ENCODE assay signal across 1 cellular context in the genomic region with DNA sequence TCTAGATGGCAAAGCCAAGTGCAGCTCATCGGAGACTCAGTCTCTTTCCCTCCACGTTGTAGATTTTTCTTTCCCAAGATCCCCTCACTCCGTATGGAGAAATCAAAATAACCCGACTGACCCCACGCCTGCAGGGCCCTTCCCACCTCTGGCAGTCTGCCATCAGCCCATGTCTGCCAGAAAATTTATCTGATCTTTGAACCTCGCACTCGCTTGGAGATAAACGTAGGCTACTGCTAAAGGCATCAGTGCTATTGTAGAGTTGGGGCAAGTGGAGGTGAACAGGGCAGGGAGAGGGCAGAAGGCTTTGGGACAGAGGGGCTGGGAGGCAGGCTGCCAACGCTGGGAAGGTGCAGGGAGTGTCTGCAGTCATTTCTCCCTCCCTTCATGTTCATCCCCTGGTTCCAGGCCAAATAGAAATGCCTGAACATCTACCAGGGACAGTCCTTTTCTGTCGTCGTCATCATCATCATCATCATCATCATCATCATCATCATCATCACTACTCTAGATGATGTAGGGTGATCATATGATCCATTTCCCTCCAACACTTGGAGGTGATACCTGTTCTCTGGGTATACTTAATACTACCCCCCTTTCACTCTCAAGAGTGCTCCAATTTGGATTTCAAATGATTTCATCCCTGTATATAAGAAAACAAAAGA.
TF ChIP-seq lines count a peak whose summit lies in the region.

No MANE protein-coding gene starts in this region.

TF ChIP-seq in HepG2, 621 proteins besides CTCF, POLR2A, EP300 and RAD21 (continued from another document and continues in another):
- TF ChIP-seq ZNF281 (CRISPR knock-in tag; IDR thresholded peaks at IDR 0.05; ENCODE audit: borderline replicate concordance): peak; percentile 12; the same call in 1 of the 2 replicates
- TF ChIP-seq ARNT (IDR thresholded peaks at IDR 0.05): no peak
- TF ChIP-seq ZNF282 (IDR thresholded peaks at IDR 0.05; ENCODE audit: partially characterized antibody): no peak
- no peak for TF ChIP-seq ZNF460 (CRISPR knock-in tag; IDR thresholded peaks at IDR 0.05; ENCODE audit: borderline replicate concordance)
- no peak for TF ChIP-seq ZNF496 (CRISPR knock-in tag; IDR thresholded peaks at IDR 0.05; ENCODE audit: insufficient replicate concordance)
- TF ChIP-seq RFX5 (IDR thresholded peaks at IDR 0.05; ENCODE audit: low read depth, low read length): no peak
- no peak for TF ChIP-seq ZNF468 (CRISPR knock-in tag; IDR thresholded peaks at IDR 0.05)
- TF ChIP-seq HDAC2 (CRISPR knock-in tag; IDR thresholded peaks at IDR 0.05): no peak
- peak; percentile 64 for TF ChIP-seq SP5 (CRISPR knock-in tag; IDR thresholded peaks at IDR 0.05; ENCODE audit: borderline replicate concordance, low read depth)
- TF ChIP-seq ZNF891 (CRISPR knock-in tag; IDR thresholded peaks at IDR 0.05): no peak
- no peak for TF ChIP-seq LCORL (IDR thresholded peaks at IDR 0.05)
- peak; percentile 60; the same call in 1 of the 2 replicates for TF ChIP-seq LCORL (CRISPR knock-in tag; IDR thresholded peaks at IDR 0.05)
- 0 out of 2 replicates have a peak, but pooled peaks have one; percentile 10 for TF ChIP-seq CEBPG (CRISPR knock-in tag; IDR thresholded peaks at IDR 0.05)
- TF ChIP-seq PHF8 (CRISPR knock-in tag; IDR thresholded peaks at IDR 0.05): no peak
- TF ChIP-seq ZNF501 (CRISPR knock-in tag; IDR thresholded peaks at IDR 0.05): peak; percentile 53; the same call in 1 of the 2 replicates
- no peak for TF ChIP-seq SALL2 (CRISPR knock-in tag; IDR thresholded peaks at IDR 0.05)
- peak; percentile 61; the same call in 1 of the 2 replicates for TF ChIP-seq PAXIP1 (CRISPR knock-in tag; conservative IDR thresholded peaks at IDR 0.05)
- TF ChIP-seq KAT8 (CRISPR knock-in tag; IDR thresholded peaks at IDR 0.05): no peak
- no peak for TF ChIP-seq ZNF790 (CRISPR knock-in tag; IDR thresholded peaks at IDR 0.05; ENCODE audit: borderline replicate concordance)
- TF ChIP-seq ZNF720 (CRISPR knock-in tag; IDR thresholded peaks at IDR 0.05): no peak
- TF ChIP-seq, protein P1, sequence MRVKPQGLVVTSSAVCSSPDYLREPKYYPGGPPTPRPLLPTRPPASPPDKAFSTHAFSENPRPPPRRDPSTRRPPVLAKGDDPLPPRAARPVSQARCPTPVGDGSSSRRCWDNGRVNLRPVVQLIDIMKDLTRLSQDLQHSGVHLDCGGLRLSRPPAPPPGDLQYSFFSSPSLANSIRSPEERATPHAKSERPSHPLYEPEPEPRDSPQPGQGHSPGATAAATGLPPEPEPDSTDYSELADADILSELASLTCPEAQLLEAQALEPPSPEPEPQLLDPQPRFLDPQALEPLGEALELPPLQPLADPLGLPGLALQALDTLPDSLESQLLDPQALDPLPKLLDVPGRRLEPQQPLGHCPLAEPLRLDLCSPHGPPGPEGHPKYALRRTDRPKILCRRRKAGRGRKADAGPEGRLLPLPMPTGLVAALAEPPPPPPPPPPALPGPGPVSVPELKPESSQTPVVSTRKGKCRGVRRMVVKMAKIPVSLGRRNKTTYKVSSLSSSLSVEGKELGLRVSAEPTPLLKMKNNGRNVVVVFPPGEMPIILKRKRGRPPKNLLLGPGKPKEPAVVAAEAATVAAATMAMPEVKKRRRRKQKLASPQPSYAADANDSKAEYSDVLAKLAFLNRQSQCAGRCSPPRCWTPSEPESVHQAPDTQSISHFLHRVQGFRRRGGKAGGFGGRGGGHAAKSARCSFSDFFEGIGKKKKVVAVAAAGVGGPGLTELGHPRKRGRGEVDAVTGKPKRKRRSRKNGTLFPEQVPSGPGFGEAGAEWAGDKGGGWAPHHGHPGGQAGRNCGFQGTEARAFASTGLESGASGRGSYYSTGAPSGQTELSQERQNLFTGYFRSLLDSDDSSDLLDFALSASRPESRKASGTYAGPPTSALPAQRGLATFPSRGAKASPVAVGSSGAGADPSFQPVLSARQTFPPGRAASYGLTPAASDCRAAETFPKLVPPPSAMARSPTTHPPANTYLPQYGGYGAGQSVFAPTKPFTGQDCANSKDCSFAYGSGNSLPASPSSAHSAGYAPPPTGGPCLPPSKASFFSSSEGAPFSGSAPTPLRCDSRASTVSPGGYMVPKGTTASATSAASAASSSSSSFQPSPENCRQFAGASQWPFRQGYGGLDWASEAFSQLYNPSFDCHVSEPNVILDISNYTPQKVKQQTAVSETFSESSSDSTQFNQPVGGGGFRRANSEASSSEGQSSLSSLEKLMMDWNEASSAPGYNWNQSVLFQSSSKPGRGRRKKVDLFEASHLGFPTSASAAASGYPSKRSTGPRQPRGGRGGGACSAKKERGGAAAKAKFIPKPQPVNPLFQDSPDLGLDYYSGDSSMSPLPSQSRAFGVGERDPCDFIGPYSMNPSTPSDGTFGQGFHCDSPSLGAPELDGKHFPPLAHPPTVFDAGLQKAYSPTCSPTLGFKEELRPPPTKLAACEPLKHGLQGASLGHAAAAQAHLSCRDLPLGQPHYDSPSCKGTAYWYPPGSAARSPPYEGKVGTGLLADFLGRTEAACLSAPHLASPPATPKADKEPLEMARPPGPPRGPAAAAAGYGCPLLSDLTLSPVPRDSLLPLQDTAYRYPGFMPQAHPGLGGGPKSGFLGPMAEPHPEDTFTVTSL (CRISPR knock-in tag; IDR thresholded peaks at IDR 0.05; ENCODE audit: borderline replicate concordance): no peak; the same call in 1 of the 2 replicates
- no peak for TF ChIP-seq ZNF660 (CRISPR knock-in tag; IDR thresholded peaks at IDR 0.05; ENCODE audit: borderline replicate concordance, low read depth)
- no peak for TF ChIP-seq ZNF547 (CRISPR knock-in tag; IDR thresholded peaks at IDR 0.05)
- TF ChIP-seq ZNF180 (CRISPR knock-in tag; IDR thresholded peaks at IDR 0.05; ENCODE audit: borderline replicate concordance, low read depth): no peak
- TF ChIP-seq ZNF562 (CRISPR knock-in tag; IDR thresholded peaks at IDR 0.05; ENCODE audit: borderline replicate concordance): no peak
- TF ChIP-seq ZNF230 (CRISPR knock-in tag; IDR thresholded peaks at IDR 0.05): no peak
- TF ChIP-seq GATA4 (IDR thresholded peaks at IDR 0.05; ENCODE audit: borderline replicate concordance, low read depth): no peak
- no peak for TF ChIP-seq YY1 (IDR thresholded peaks at IDR 0.05; ENCODE audit: insufficient read depth, insufficient replicate concordance, low read depth, low read length)
- no peak; the same call in 1 of the 2 replicates for TF ChIP-seq ZNF788 (CRISPR knock-in tag; IDR thresholded peaks at IDR 0.05; ENCODE audit: borderline replicate concordance)
- no peak for TF ChIP-seq TP53 (CRISPR knock-in tag; conservative IDR thresholded peaks at IDR 0.05)
- TF ChIP-seq, protein P2, sequence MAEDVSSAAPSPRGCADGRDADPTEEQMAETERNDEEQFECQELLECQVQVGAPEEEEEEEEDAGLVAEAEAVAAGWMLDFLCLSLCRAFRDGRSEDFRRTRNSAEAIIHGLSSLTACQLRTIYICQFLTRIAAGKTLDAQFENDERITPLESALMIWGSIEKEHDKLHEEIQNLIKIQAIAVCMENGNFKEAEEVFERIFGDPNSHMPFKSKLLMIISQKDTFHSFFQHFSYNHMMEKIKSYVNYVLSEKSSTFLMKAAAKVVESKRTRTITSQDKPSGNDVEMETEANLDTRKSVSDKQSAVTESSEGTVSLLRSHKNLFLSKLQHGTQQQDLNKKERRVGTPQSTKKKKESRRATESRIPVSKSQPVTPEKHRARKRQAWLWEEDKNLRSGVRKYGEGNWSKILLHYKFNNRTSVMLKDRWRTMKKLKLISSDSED (CRISPR knock-in tag; IDR thresholded peaks at IDR 0.05): no peak
- TF ChIP-seq, protein P3, sequence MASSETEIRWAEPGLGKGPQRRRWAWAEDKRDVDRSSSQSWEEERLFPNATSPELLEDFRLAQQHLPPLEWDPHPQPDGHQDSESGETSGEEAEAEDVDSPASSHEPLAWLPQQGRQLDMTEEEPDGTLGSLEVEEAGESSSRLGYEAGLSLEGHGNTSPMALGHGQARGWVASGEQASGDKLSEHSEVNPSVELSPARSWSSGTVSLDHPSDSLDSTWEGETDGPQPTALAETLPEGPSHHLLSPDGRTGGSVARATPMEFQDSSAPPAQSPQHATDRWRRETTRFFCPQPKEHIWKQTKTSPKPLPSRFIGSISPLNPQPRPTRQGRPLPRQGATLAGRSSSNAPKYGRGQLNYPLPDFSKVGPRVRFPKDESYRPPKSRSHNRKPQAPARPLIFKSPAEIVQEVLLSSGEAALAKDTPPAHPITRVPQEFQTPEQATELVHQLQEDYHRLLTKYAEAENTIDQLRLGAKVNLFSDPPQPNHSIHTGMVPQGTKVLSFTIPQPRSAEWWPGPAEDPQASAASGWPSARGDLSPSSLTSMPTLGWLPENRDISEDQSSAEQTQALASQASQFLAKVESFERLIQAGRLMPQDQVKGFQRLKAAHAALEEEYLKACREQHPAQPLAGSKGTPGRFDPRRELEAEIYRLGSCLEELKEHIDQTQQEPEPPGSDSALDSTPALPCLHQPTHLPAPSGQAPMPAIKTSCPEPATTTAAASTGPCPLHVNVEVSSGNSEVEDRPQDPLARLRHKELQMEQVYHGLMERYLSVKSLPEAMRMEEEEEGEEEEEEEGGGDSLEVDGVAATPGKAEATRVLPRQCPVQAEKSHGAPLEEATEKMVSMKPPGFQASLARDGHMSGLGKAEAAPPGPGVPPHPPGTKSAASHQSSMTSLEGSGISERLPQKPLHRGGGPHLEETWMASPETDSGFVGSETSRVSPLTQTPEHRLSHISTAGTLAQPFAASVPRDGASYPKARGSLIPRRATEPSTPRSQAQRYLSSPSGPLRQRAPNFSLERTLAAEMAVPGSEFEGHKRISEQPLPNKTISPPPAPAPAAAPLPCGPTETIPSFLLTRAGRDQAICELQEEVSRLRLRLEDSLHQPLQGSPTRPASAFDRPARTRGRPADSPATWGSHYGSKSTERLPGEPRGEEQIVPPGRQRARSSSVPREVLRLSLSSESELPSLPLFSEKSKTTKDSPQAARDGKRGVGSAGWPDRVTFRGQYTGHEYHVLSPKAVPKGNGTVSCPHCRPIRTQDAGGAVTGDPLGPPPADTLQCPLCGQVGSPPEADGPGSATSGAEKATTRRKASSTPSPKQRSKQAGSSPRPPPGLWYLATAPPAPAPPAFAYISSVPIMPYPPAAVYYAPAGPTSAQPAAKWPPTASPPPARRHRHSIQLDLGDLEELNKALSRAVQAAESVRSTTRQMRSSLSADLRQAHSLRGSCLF (CRISPR knock-in tag; IDR thresholded peaks at IDR 0.05; ENCODE audit: borderline replicate concordance): no peak
- peak; percentile 16; the same call in 1 of the 2 replicates for TF ChIP-seq BHLHE40 (IDR thresholded peaks at IDR 0.05; ENCODE audit: low read length)
- TF ChIP-seq PCBP2 (optimal IDR thresholded peaks at IDR 0.05; ENCODE audit: low read depth, low read length, poor library complexity, severe bottlenecking): no peak
- TF ChIP-seq, protein P4, sequence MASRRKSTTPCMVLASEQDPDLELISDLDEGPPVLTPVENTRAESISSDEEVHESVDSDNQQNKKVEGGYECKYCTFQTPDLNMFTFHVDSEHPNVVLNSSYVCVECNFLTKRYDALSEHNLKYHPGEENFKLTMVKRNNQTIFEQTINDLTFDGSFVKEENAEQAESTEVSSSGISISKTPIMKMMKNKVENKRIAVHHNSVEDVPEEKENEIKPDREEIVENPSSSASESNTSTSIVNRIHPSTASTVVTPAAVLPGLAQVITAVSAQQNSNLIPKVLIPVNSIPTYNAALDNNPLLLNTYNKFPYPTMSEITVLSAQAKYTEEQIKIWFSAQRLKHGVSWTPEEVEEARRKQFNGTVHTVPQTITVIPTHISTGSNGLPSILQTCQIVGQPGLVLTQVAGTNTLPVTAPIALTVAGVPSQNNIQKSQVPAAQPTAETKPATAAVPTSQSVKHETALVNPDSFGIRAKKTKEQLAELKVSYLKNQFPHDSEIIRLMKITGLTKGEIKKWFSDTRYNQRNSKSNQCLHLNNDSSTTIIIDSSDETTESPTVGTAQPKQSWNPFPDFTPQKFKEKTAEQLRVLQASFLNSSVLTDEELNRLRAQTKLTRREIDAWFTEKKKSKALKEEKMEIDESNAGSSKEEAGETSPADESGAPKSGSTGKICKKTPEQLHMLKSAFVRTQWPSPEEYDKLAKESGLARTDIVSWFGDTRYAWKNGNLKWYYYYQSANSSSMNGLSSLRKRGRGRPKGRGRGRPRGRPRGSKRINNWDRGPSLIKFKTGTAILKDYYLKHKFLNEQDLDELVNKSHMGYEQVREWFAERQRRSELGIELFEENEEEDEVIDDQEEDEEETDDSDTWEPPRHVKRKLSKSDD (CRISPR knock-in tag; IDR thresholded peaks at IDR 0.05; ENCODE audit: low read depth): no peak
- TF ChIP-seq GATAD2A (CRISPR knock-in tag; IDR thresholded peaks at IDR 0.05): peak; percentile 66
- TF ChIP-seq PRMT3 (CRISPR knock-in tag; IDR thresholded peaks at IDR 0.05; ENCODE audit: borderline replicate concordance, low read depth): no peak
- TF ChIP-seq SIN3B (IDR thresholded peaks at IDR 0.05; ENCODE audit: low read length): no peak
